In the genomic region with DNA sequence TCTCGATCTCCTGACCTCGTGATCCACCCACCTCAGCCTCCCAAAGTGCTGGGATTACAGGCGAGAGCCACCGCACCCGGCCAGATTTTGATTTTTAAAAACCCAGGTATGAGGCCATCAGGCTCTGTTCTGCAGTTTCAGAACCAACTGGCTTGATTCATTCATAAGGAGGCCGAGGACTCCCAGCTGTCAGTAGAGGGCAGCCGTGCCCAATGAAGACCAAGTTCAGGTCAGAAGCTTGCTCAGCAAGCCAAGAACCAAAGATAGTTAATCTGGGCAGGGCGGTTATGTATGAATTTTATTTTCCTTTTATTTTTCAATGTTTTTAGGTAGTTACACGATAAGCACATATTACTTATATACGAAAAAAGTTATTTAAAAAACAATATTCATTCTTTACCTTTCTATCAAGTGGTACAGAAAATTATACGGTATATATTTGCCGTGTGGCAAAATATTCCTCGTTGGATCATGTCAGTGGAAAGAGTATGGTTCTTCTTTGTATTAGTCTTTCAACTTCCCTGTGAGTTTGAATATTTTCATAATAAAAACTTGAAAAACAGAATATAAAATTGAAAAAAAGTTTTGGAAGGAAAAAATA, we compare ENCODE assay signal across 8 cellular contexts. TPM values are rescaled to one million over a fixed set of nuclear protein-coding genes. Genes with fewer than 3 reads are reported as not detected.
DNase-seq lines count a peak whose midpoint lies in the region; ATAC-seq, FAIRE-seq and TF ChIP-seq lines count a peak whose summit lies in the region.

No MANE protein-coding gene starts in this region.

- H3K9me3 Mint-ChIP-seq in glutamatergic neuron (ENCODE audit: unreplicated experiment) = peaks cover 7% of the 10 kb centered on the region

- H3K36me3 Mint-ChIP-seq in glutamatergic neuron (ENCODE audit: unreplicated experiment) = no peaks in the 10 kb centered on the region

- no peak for FAIRE-seq in urothelium cell line (lab: Jason Lieb, UNC)

- no peak for TF ChIP-seq CTCF in glutamatergic neuron (IDR thresholded peaks at IDR 0.05; ENCODE audit: partially characterized antibody, unreplicated experiment)

- H3K27ac Mint-ChIP-seq in glutamatergic neuron (ENCODE audit: unreplicated experiment) = no peak overlapping the region

- ATAC-seq in HG03378 (IDR thresholded peaks at IDR 0.05; ENCODE audit: unreplicated experiment) = peak; percentile 54

- intact Hi-C loops in posterior cingulate gyrus (cut with DNase I) = loop anchor here (2.0 to 10.0 kb wide), 2 partner anchors 84 to 400 kb away; no protein-coding TSS in a partner anchor

- DNase-seq in SKM-1 treated with dmso at 0.1 percent for 144 hours (lab: John Stamatoyannopoulos, UW; ENCODE audit: unreplicated experiment) = peak; percentile 53
- no peak for DNase-seq in SKM-1 (lab: John Stamatoyannopoulos, UW; ENCODE audit: unreplicated experiment)
- peak; percentile 83 for DNase-seq in RPMI8226
- peak; percentile 76 for DNase-seq in activated naive CD4-positive, alpha-beta T cell treated with Interleukin-2 at 50 U/mL for 16 hours
- DNase-seq in glutamatergic neuron = peak; percentile 66
- peak in 9 of 10 donors; percentile 66 to 97 (median 81) for DNase-seq in posterior cingulate gyrus
- peak; percentile 72 for DNase-seq in urothelium cell line (ENCODE audit: low spot score)

- H3K4me1 Mint-ChIP-seq in glutamatergic neuron (ENCODE audit: low read depth, unreplicated experiment) = peaks cover 22% of the 10 kb centered on the region

- H3K4me3 Mint-ChIP-seq in glutamatergic neuron (ENCODE audit: unreplicated experiment) = no peak overlapping the region

- H3K27me3 Mint-ChIP-seq in glutamatergic neuron (ENCODE audit: unreplicated experiment) = no peaks in the 10 kb centered on the region

RNA-seq across cellular contexts. Expression of a gene that starts 18.0 kb away (rescaled TPM):
- total RNA-seq in glutamatergic neuron (ENCODE audit: unreplicated experiment) = 45.6 TPM

RNA-seq across cellular contexts. Expression of a gene that starts 44.7 kb away (rescaled TPM):
- total RNA-seq in glutamatergic neuron (ENCODE audit: unreplicated experiment) = not detected
